Comparison of ENCODE assay signal across 21 cellular contexts in genomic region chr10:18136056-18136916, GRCh38. TPM values are rescaled to one million over a fixed set of nuclear protein-coding genes. Genes with fewer than 3 reads are reported as not detected.
DNase-seq lines count a peak whose midpoint lies in the region; ATAC-seq and TF ChIP-seq lines count a peak whose summit lies in the region.
"Had no signal": no experiment of that assay in that cellular context is flagged by ENCODE, and none has a peak within 500 bp of the region (broad histone marks: within the 10 kb centered on the region; RNA-seq: fewer than 3 reads in every experiment).

No MANE protein-coding gene starts in this region.

- no peak overlapping the region for H2AFZ ChIP-seq in neuronal stem cell (ENCODE audit: low read length)
- H2AFZ ChIP-seq: PC-9 had no signal

- H3K4me3 ChIP-seq in HUES64 (ENCODE audit: low read length) (no peak overlapping the region), iPS-18a (ENCODE audit: low read length) (peak overlapping the region; percentile 23), tibial nerve (no peak overlapping the region), neuronal stem cell (ENCODE audit: low read length in 2 of 2) (no peak overlapping the region)
- H3K4me3 ChIP-seq: PC-9 had no signal

- H3K4ac ChIP-seq in neuronal stem cell (ENCODE audit: low read length), result no peak overlapping the region

- no peak overlapping the region for H4K91ac ChIP-seq in neuronal stem cell (ENCODE audit: low read depth, low read length, poor library complexity)

- DNase-seq in GM03348 (ENCODE audit: low spot score) (peak; percentile 14), tibial nerve (ENCODE audit: low spot score in 2 of 2) (no peak), neuronal stem cell (ENCODE audit: low spot score) (no peak)
- no peak for DNase-seq in stimulated activated naive CD4-positive, alpha-beta T cell treated with Interleukin-2 at 50 U/mL for 16 hours (lab: John Stamatoyannopoulos, UW)
- DNase-seq: C1 segment of cervical spinal cord; CD8-positive, alpha-beta memory T cell; DMS79; H7; NCI-H1417; NCI-H187; NCI-H226; NCI-H524; NCI-H82; PC-9; SIG-M5 had no signal

- H3K14ac ChIP-seq in neuronal stem cell (ENCODE audit: low read length), result no peak overlapping the region

- TF ChIP-seq CTCF in brain (conservative IDR thresholded peaks at IDR 0.05) (no peak), tibial nerve (IDR thresholded peaks at IDR 0.05) (no peak)

- no peak overlapping the region for H3K23ac ChIP-seq in neuronal stem cell (ENCODE audit: low read depth, low read length, poor library complexity)

- 38% methylated on average over 7 of the region's 10 CpGs for WGBS in HUES64
- WGBS in tibial nerve, 2 donors, result 51 to 53% methylated on average over 10 of the region's 10 CpGs
- no CpG with 5 or more reads among the region's 10 CpGs for WGBS in neuronal stem cell (ENCODE audit: extremely low coverage in 2 of 2, insufficient read length in 2 of 2, insufficient replicate concordance in 1 of 2), 2 donors

- no peak overlapping the region for H2AK5ac ChIP-seq in neuronal stem cell (ENCODE audit: low read depth, low read length)

- H2BK12ac ChIP-seq in neuronal stem cell (ENCODE audit: low read length), result no peak overlapping the region

- peak overlapping the region in 3 of 5 experiments; percentile 17 to 71 (median 33) for H3K4me3 Mint-ChIP-seq in brain
- H3K4me3 Mint-ChIP-seq: CD8-positive, alpha-beta memory T cell had no signal

- no peaks in the 10 kb centered on the region for H3K79me1 ChIP-seq in neuronal stem cell (ENCODE audit: low read depth, low read length)

- peaks cover 33% of the 10 kb centered on the region for H3K27me3 Mint-ChIP-seq in brain

- no peaks in the 10 kb centered on the region for H3K36me3 ChIP-seq in HUES64 (ENCODE audit: insufficient read depth, low read length)
- no peaks in the 10 kb centered on the region for H3K36me3 ChIP-seq in iPS-18a (ENCODE audit: control insufficient read depth, low read depth, low read length)
- H3K36me3 ChIP-seq in tibial nerve, result no peaks in the 10 kb centered on the region
- H3K36me3 ChIP-seq in neuronal stem cell (replicated peaks in 1 of 2; ENCODE audit: control insufficient read depth in 2 of 2, insufficient read depth in 2 of 2, low read length in 2 of 2), result no peaks in the 10 kb centered on the region

- TF ChIP-seq EP300 in tibial nerve (IDR thresholded peaks at IDR 0.05), result no peak

- peak overlapping the region in 4 of 5 experiments; percentile 2 to 65 (median 46) for H3K27ac Mint-ChIP-seq in brain
- H3K27ac Mint-ChIP-seq: CD8-positive, alpha-beta memory T cell had no signal

- H3K36me3 Mint-ChIP-seq in brain, result no peaks in the 10 kb centered on the region
- H3K36me3 Mint-ChIP-seq: CD8-positive, alpha-beta memory T cell had no signal

- ATAC-seq in HG03520 (IDR thresholded peaks at IDR 0.05; ENCODE audit: unreplicated experiment), result no peak

- H3K9ac ChIP-seq in HUES64 (ENCODE audit: low read depth, low read length) (no peak overlapping the region; the same call in 1 of the 2 replicates), iPS-18a (ENCODE audit: low read length) (no peak overlapping the region), neuronal stem cell (ENCODE audit: low read depth, low read length, poor library complexity) (no peak overlapping the region)
- H3K9ac ChIP-seq: KMS-11 had no signal

- no peak overlapping the region for H2BK15ac ChIP-seq in neuronal stem cell (ENCODE audit: low read length)

- no peak overlapping the region for H3K4me2 ChIP-seq in neuronal stem cell (ENCODE audit: insufficient read depth, low read length, poor library complexity, severe bottlenecking)
- H3K4me2 ChIP-seq: KMS-11, PC-9 had no signal

- H2BK5ac ChIP-seq in neuronal stem cell (ENCODE audit: low read length), result no peak overlapping the region

- H3K27ac ChIP-seq in HUES64 (ENCODE audit: low read depth, low read length) (peak overlapping the region; percentile 46; the same call in 1 of the 2 replicates), iPS-18a (ENCODE audit: low read length) (no peak overlapping the region), tibial nerve (no peak overlapping the region), neuronal stem cell (replicated peaks; ENCODE audit: low read length) (no peak overlapping the region)
- H3K27ac ChIP-seq: KMS-11, PC-9, RWPE1 had no signal

- H4K8ac ChIP-seq in neuronal stem cell (ENCODE audit: low read depth, low read length), result no peak overlapping the region

- peaks cover 0 to 3% (median 0%) of the 10 kb centered on the region in 5 experiments for H3K9me3 Mint-ChIP-seq in brain

- H3K9me3 ChIP-seq in HUES64 (ENCODE audit: insufficient read depth, low read depth, low read length) (no peaks in the 10 kb centered on the region), iPS-18a (ENCODE audit: control insufficient read depth, low read depth, low read length) (no peaks in the 10 kb centered on the region), tibial nerve (no peaks in the 10 kb centered on the region), neuronal stem cell (replicated peaks in 1 of 2; ENCODE audit: control insufficient read depth in 2 of 2, insufficient read depth in 1 of 2, low read depth in 1 of 2, low read length in 2 of 2) (no peaks in the 10 kb centered on the region)

- TF ChIP-seq POLR2A in tibial nerve (IDR thresholded peaks at IDR 0.05), result no peak

- peaks cover 18% of the 10 kb centered on the region for H3K27me3 ChIP-seq in HUES64 (ENCODE audit: insufficient read depth, low read length)
- H3K27me3 ChIP-seq in iPS-18a (ENCODE audit: control insufficient read depth, insufficient read depth, low read length), result peaks cover 12% of the 10 kb centered on the region
- peaks cover 0 to 26% of the 10 kb centered on the region in 2 donors for H3K27me3 ChIP-seq in tibial nerve
- peaks cover 0 to 23% (median 6%) of the 10 kb centered on the region in 3 experiments for H3K27me3 ChIP-seq in neuronal stem cell (ENCODE audit: control insufficient read depth in 3 of 3, insufficient read depth in 3 of 3, low read depth in 1 of 3, low read length in 3 of 3)

- H3K4me1 ChIP-seq in HUES64 (ENCODE audit: insufficient read depth, low read length), result peaks cover 22% of the 10 kb centered on the region
- H3K4me1 ChIP-seq in iPS-18a (ENCODE audit: control insufficient read depth, low read depth, low read length), result peaks cover 26% of the 10 kb centered on the region
- peaks cover 0 to 15% (median 3%) of the 10 kb centered on the region in 4 donors for H3K4me1 ChIP-seq in tibial nerve
- peaks cover 0 to under 1% of the 10 kb centered on the region in 2 donors for H3K4me1 ChIP-seq in neuronal stem cell (ENCODE audit: control insufficient read depth in 2 of 2, insufficient read depth in 1 of 2, low read depth in 1 of 2, low read length in 2 of 2)

- peaks cover 29% of the 10 kb centered on the region for H3K4me1 Mint-ChIP-seq in brain

- H2BK120ac ChIP-seq in neuronal stem cell (ENCODE audit: low read depth, low read length), result no peak overlapping the region

- no peak overlapping the region for H3K18ac ChIP-seq in neuronal stem cell (ENCODE audit: low read length)

RNA-seq across cellular contexts. Expression of gene CACNB2, which starts 3.9 kb away (rescaled TPM):
- polyA plus RNA-seq in HUES64 (2013, experiment 1 of 2), result 0.95 TPM
- 1.5 TPM for polyA plus RNA-seq in HUES64 (2013, experiment 2 of 2)
- 2.9 TPM for polyA plus RNA-seq in brain (ENCODE audit: insufficient read depth, low read depth, low replicate concordance)
- total RNA-seq in tibial nerve, result 10 to 100 TPM in 1 of 4 donors, 1 to 10 TPM in 3; 1.6 to 13.8 (median 5.0) TPM
- 1.9 TPM for polyA plus RNA-seq in neuronal stem cell (2013, experiment 1 of 2)
- polyA plus RNA-seq in neuronal stem cell (2013, experiment 2 of 2), result 2.0 TPM
- total RNA-seq: CD8-positive, alpha-beta memory T cell; PC-9 had no signal
